1 cellular context compared by ENCODE assay signal in the genomic region with DNA sequence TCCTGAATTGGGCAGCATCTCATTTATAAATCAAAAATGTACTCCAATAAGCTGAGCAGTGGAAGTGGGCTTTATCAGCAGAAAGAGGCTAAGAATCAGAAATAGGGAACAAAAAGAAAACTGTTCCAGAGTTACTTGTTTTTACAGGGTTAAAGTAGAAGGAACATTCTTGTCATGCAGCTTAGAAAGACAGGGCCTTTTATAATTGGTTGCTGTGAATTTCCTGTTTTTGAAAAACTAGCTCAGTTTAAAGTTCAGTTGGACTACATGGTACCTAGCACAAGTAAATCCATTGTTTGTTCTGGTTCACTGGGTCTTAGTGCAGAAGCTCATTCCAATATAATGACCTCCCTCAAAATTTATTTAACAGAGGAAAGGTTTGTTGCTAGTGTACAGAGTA.
TF ChIP-seq lines count a peak whose summit lies in the region.

No MANE protein-coding gene starts in this region.

TF ChIP-seq in HepG2, 621 proteins besides CTCF, POLR2A, EP300 and RAD21 (continued from another document):
- TF ChIP-seq PCBP1 (IDR thresholded peaks at IDR 0.05; ENCODE audit: borderline replicate concordance, low read depth, low read length), result no peak
- TF ChIP-seq FOXP1 (IDR thresholded peaks at IDR 0.05), result no peak
- TF ChIP-seq FOXP1 (CRISPR knock-in tag; IDR thresholded peaks at IDR 0.05), result peak; percentile 32; the same call in 1 of the 2 replicates
- TF ChIP-seq, protein P1, sequence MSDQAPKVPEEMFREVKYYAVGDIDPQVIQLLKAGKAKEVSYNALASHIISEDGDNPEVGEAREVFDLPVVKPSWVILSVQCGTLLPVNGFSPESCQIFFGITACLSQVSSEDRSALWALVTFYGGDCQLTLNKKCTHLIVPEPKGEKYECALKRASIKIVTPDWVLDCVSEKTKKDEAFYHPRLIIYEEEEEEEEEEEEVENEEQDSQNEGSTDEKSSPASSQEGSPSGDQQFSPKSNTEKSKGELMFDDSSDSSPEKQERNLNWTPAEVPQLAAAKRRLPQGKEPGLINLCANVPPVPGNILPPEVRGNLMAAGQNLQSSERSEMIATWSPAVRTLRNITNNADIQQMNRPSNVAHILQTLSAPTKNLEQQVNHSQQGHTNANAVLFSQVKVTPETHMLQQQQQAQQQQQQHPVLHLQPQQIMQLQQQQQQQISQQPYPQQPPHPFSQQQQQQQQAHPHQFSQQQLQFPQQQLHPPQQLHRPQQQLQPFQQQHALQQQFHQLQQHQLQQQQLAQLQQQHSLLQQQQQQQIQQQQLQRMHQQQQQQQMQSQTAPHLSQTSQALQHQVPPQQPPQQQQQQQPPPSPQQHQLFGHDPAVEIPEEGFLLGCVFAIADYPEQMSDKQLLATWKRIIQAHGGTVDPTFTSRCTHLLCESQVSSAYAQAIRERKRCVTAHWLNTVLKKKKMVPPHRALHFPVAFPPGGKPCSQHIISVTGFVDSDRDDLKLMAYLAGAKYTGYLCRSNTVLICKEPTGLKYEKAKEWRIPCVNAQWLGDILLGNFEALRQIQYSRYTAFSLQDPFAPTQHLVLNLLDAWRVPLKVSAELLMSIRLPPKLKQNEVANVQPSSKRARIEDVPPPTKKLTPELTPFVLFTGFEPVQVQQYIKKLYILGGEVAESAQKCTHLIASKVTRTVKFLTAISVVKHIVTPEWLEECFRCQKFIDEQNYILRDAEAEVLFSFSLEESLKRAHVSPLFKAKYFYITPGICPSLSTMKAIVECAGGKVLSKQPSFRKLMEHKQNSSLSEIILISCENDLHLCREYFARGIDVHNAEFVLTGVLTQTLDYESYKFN (CRISPR knock-in tag; conservative IDR thresholded peaks at IDR 0.05), result peak; percentile 87
- no peak for TF ChIP-seq RFX1 (IDR thresholded peaks at IDR 0.05)
- TF ChIP-seq, protein P2, sequence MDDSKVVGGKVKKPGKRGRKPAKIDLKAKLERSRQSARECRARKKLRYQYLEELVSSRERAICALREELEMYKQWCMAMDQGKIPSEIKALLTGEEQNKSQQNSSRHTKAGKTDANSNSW (CRISPR knock-in tag; IDR thresholded peaks at IDR 0.05; ENCODE audit: borderline replicate concordance), result no peak
- TF ChIP-seq SNRNP70 (IDR thresholded peaks at IDR 0.05; ENCODE audit: low read depth, low read length), result no peak
- no peak for TF ChIP-seq CBX1 (IDR thresholded peaks at IDR 0.05; ENCODE audit: low read depth)
- TF ChIP-seq MATR3 (CRISPR knock-in tag; IDR thresholded peaks at IDR 0.05), result no peak
- TF ChIP-seq, protein P3, sequence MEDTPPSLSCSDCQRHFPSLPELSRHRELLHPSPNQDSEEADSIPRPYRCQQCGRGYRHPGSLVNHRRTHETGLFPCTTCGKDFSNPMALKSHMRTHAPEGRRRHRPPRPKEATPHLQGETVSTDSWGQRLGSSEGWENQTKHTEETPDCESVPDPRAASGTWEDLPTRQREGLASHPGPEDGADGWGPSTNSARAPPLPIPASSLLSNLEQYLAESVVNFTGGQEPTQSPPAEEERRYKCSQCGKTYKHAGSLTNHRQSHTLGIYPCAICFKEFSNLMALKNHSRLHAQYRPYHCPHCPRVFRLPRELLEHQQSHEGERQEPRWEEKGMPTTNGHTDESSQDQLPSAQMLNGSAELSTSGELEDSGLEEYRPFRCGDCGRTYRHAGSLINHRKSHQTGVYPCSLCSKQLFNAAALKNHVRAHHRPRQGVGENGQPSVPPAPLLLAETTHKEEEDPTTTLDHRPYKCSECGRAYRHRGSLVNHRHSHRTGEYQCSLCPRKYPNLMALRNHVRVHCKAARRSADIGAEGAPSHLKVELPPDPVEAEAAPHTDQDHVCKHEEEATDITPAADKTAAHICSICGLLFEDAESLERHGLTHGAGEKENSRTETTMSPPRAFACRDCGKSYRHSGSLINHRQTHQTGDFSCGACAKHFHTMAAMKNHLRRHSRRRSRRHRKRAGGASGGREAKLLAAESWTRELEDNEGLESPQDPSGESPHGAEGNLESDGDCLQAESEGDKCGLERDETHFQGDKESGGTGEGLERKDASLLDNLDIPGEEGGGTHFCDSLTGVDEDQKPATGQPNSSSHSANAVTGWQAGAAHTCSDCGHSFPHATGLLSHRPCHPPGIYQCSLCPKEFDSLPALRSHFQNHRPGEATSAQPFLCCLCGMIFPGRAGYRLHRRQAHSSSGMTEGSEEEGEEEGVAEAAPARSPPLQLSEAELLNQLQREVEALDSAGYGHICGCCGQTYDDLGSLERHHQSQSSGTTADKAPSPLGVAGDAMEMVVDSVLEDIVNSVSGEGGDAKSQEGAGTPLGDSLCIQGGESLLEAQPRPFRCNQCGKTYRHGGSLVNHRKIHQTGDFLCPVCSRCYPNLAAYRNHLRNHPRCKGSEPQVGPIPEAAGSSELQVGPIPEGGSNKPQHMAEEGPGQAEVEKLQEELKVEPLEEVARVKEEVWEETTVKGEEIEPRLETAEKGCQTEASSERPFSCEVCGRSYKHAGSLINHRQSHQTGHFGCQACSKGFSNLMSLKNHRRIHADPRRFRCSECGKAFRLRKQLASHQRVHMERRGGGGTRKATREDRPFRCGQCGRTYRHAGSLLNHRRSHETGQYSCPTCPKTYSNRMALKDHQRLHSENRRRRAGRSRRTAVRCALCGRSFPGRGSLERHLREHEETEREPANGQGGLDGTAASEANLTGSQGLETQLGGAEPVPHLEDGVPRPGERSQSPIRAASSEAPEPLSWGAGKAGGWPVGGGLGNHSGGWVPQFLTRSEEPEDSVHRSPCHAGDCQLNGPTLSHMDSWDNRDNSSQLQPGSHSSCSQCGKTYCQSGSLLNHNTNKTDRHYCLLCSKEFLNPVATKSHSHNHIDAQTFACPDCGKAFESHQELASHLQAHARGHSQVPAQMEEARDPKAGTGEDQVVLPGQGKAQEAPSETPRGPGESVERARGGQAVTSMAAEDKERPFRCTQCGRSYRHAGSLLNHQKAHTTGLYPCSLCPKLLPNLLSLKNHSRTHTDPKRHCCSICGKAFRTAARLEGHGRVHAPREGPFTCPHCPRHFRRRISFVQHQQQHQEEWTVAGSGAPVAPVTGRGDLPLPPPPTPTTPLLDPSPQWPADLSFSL (CRISPR knock-in tag; IDR thresholded peaks at IDR 0.05), result no peak
- TF ChIP-seq, protein P4, sequence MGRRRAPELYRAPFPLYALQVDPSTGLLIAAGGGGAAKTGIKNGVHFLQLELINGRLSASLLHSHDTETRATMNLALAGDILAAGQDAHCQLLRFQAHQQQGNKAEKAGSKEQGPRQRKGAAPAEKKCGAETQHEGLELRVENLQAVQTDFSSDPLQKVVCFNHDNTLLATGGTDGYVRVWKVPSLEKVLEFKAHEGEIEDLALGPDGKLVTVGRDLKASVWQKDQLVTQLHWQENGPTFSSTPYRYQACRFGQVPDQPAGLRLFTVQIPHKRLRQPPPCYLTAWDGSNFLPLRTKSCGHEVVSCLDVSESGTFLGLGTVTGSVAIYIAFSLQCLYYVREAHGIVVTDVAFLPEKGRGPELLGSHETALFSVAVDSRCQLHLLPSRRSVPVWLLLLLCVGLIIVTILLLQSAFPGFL (CRISPR knock-in tag; IDR thresholded peaks at IDR 0.05), result no peak
- TF ChIP-seq MIXL1 (CRISPR knock-in tag; IDR thresholded peaks at IDR 0.05), result 0 out of 2 replicates have a peak, but pooled peaks have one; percentile 56
- no peak for TF ChIP-seq HNRNPUL1 (IDR thresholded peaks at IDR 0.05; ENCODE audit: low read depth, low read length)
- TF ChIP-seq, protein P5, sequence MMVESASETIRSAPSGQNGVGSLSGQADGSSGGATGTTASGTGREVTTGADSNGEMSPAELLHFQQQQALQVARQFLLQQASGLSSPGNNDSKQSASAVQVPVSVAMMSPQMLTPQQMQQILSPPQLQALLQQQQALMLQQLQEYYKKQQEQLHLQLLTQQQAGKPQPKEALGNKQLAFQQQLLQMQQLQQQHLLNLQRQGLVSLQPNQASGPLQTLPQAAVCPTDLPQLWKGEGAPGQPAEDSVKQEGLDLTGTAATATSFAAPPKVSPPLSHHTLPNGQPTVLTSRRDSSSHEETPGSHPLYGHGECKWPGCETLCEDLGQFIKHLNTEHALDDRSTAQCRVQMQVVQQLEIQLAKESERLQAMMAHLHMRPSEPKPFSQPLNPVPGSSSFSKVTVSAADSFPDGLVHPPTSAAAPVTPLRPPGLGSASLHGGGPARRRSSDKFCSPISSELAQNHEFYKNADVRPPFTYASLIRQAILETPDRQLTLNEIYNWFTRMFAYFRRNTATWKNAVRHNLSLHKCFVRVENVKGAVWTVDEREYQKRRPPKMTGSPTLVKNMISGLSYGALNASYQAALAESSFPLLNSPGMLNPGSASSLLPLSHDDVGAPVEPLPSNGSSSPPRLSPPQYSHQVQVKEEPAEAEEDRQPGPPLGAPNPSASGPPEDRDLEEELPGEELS (CRISPR knock-in tag; IDR thresholded peaks at IDR 0.05), result peak; percentile 53
TF ChIP-seq in HepG2: peak in this region for 47.
